ENCODE assay signal across 14 cellular contexts in the genomic region with DNA sequence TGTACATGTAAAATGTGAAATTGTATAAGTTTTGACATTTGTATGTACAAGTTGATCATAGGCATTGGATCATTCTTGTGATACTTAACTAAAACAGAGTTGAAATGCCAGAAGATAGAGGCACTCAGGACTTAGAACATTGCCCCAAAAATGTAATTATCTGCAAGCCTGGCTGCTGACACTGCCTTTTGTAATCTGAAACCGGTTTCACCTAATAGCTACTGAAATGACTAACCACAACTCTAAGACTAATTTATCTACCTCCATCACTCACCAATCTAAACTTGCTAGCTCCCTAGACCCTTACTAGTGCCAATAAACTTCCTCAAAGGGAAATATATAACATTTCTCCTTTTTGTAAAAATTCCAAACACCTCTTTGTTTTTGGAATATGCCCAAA.
"Had no signal": no experiment of that assay in that cellular context is flagged by ENCODE, and none has a peak within 500 bp of the region (broad histone marks: within the 10 kb centered on the region; RNA-seq: fewer than 3 reads in every experiment).

No MANE protein-coding gene starts in this region.

- DNase-seq: activated B cell treated with CpG ODN at 0.5 μM for 24 hours; activated CD4-positive, alpha-beta T cell treated with anti-CD3 and anti-CD28 coated beads, Interleukin-2, amount 10 ng/mL, durations not matched to agents 7 days and 5 days; activated naive CD4-positive, alpha-beta T cell treated with anti-CD3 and anti-CD28 coated beads, Interleukin-2, amount 10 ng/mL, durations not matched to agents 7 days and 5 days; hypothalamus; left cardiac atrium; lower lobe of right lung; naive B cell; retina; stimulated activated CD4-positive, alpha-beta T cell treated with anti-CD3 and anti-CD28 coated beads, Interleukin-15, amount 100 ng/mL, for 24 hours; stimulated activated CD4-positive, alpha-beta T cell treated with anti-CD3 and anti-CD28 coated beads, Interleukin-4, amount 100 ng/mL, for 24 hours; stimulated activated naive CD8-positive, alpha-beta T cell treated with anti-CD3 and anti-CD28 coated beads, Interleukin-15, amount 100 ng/mL, for 72 hours; testis had no signal

- H3K27ac ChIP-seq: lower lobe of right lung, testis had no signal

- H3K4me1 Mint-ChIP-seq: activated B cell treated with CpG ODN at 0.5 μM for 24 hours; activated CD4-positive, alpha-beta T cell treated with anti-CD3 and anti-CD28 coated beads, Interleukin-2, amount 10 ng/mL, durations not matched to agents 7 days and 5 days; activated naive CD4-positive, alpha-beta T cell treated with anti-CD3 and anti-CD28 coated beads, Interleukin-2, amount 10 ng/mL, durations not matched to agents 7 days and 5 days; naive B cell; stimulated activated naive CD8-positive, alpha-beta T cell treated with anti-CD3 and anti-CD28 coated beads, Interleukin-15, amount 100 ng/mL, for 72 hours had no signal

- H3K27ac Mint-ChIP-seq: activated B cell treated with CpG ODN at 0.5 μM for 24 hours; activated CD4-positive, alpha-beta T cell treated with anti-CD3 and anti-CD28 coated beads, Interleukin-2, amount 10 ng/mL, durations not matched to agents 7 days and 5 days; activated naive CD4-positive, alpha-beta T cell treated with anti-CD3 and anti-CD28 coated beads, Interleukin-2, amount 10 ng/mL, durations not matched to agents 7 days and 5 days; activated T-helper 2 cell treated with anti-CD3 and anti-CD28 coated beads, Interferon-gamma antibody, Interleukin-2, Interleukin-4, amounts not matched to agents 10 μg/mL and 5 μg/mL and 100 μg/mL, durations not matched to agents 14 hours and 24 hours and 36 hours; naive B cell had no signal

- H3K4me3 ChIP-seq: lower lobe of right lung, testis had no signal

- H3K4me3 Mint-ChIP-seq: activated B cell treated with CpG ODN at 0.5 μM for 24 hours; activated CD4-positive, alpha-beta T cell treated with anti-CD3 and anti-CD28 coated beads, Interleukin-2, amount 10 ng/mL, durations not matched to agents 7 days and 5 days; activated naive CD4-positive, alpha-beta T cell treated with anti-CD3 and anti-CD28 coated beads, Interleukin-2, amount 10 ng/mL, durations not matched to agents 7 days and 5 days; naive B cell; stimulated activated naive CD8-positive, alpha-beta T cell treated with anti-CD3 and anti-CD28 coated beads, Interleukin-15, amount 100 ng/mL, for 72 hours had no signal

- H3K36me3 Mint-ChIP-seq: activated naive CD4-positive, alpha-beta T cell treated with anti-CD3 and anti-CD28 coated beads, Interleukin-2, amount 10 ng/mL, durations not matched to agents 7 days and 5 days; naive B cell had no signal

- H3K36me3 ChIP-seq: lower lobe of right lung had no signal

- H3K9me3 ChIP-seq: lower lobe of right lung, testis had no signal

- H3K27me3 Mint-ChIP-seq: activated B cell treated with CpG ODN at 0.5 μM for 24 hours; activated CD4-positive, alpha-beta T cell treated with anti-CD3 and anti-CD28 coated beads, Interleukin-2, amount 10 ng/mL, durations not matched to agents 7 days and 5 days; activated naive CD4-positive, alpha-beta T cell treated with anti-CD3 and anti-CD28 coated beads, Interleukin-2, amount 10 ng/mL, durations not matched to agents 7 days and 5 days; naive B cell; stimulated activated naive CD8-positive, alpha-beta T cell treated with anti-CD3 and anti-CD28 coated beads, Interleukin-15, amount 100 ng/mL, for 72 hours had no signal

- ATAC-seq: esophagus mucosa; left cardiac atrium; lower lobe of right lung; stimulated activated naive CD8-positive, alpha-beta T cell treated with anti-CD3 and anti-CD28 coated beads, Interleukin-15, amount 100 ng/mL, for 72 hours had no signal

- H3K4me1 ChIP-seq: lower lobe of right lung, testis had no signal

- H3K27me3 ChIP-seq: testis had no signal
